Comparison of ENCODE assay signal across 2 cellular contexts in genomic region chr15:63079938-63080626, GRCh38.
TF ChIP-seq lines count a peak whose summit lies in the region.

No MANE protein-coding gene starts in this region.

TF ChIP-seq in IMR-90, 13 proteins besides CTCF, POLR2A, EP300 and RAD21:
- peak; percentile 39; the same call in 1 of the 2 replicates for TF ChIP-seq FOS (IDR thresholded peaks at IDR 0.05; ENCODE audit: low read depth, low read length)
- TF ChIP-seq MAFK (IDR thresholded peaks at IDR 0.05; ENCODE audit: low read depth, low read length), result no peak
- TF ChIP-seq ELK1 (IDR thresholded peaks at IDR 0.05; ENCODE audit: borderline replicate concordance, low read depth, low read length), result no peak

TF ChIP-seq in HepG2, 621 proteins besides CTCF, POLR2A, EP300 and RAD21:
- TF ChIP-seq ESRRA (CRISPR knock-in tag; IDR thresholded peaks at IDR 0.05; ENCODE audit: low read depth), result no peak
- TF ChIP-seq ZNF772 (CRISPR knock-in tag; IDR thresholded peaks at IDR 0.05), result no peak
- TF ChIP-seq ZNF784 (CRISPR knock-in tag; IDR thresholded peaks at IDR 0.05; ENCODE audit: borderline replicate concordance), result no peak
- TF ChIP-seq ZSCAN12 (CRISPR knock-in tag; IDR thresholded peaks at IDR 0.05), result no peak
- no peak for TF ChIP-seq SOX13 (IDR thresholded peaks at IDR 0.05)
- TF ChIP-seq SOX13 (CRISPR knock-in tag; conservative IDR thresholded peaks at IDR 0.05 in 1 of 2, IDR thresholded peaks at IDR 0.05 in 1 of 2), result 0 out of 4 replicates have a peak, but pooled peaks of 1 of the 2 experiments have one; percentile 5
- peak; percentile 62; the same call in 1 of the 2 replicates for TF ChIP-seq THAP7 (CRISPR knock-in tag; IDR thresholded peaks at IDR 0.05)
- TF ChIP-seq FOSL2 (CRISPR knock-in tag; IDR thresholded peaks at IDR 0.05), result peak; percentile 93
- TF ChIP-seq ZNF18 (CRISPR knock-in tag; IDR thresholded peaks at IDR 0.05; ENCODE audit: insufficient replicate concordance), result no peak
- TF ChIP-seq ELF3 (CRISPR knock-in tag; IDR thresholded peaks at IDR 0.05), result 0 out of 2 replicates have a peak, but pooled peaks have one; percentile 20
- TF ChIP-seq ARID5B (CRISPR knock-in tag; IDR thresholded peaks at IDR 0.05), result peak; percentile 21; the same call in 1 of the 2 replicates
- TF ChIP-seq ZNF883 (CRISPR knock-in tag; IDR thresholded peaks at IDR 0.05; ENCODE audit: not compliant biosample characterization), result no peak
- no peak for TF ChIP-seq MYNN (CRISPR knock-in tag; IDR thresholded peaks at IDR 0.05; ENCODE audit: low read depth)
- peak; percentile 46 for TF ChIP-seq SALL1 (CRISPR knock-in tag; IDR thresholded peaks at IDR 0.05)
- TF ChIP-seq HNF4A (CRISPR knock-in tag; IDR thresholded peaks at IDR 0.05), result peak; percentile 28; the same call in 1 of the 2 replicates
- TF ChIP-seq CAMTA2 (CRISPR knock-in tag; IDR thresholded peaks at IDR 0.05; ENCODE audit: borderline replicate concordance), result no peak
- no peak for TF ChIP-seq JUN (CRISPR knock-in tag; IDR thresholded peaks at IDR 0.05)
- TF ChIP-seq ATF3 (CRISPR knock-in tag; IDR thresholded peaks at IDR 0.05), result peak; percentile 35; the same call in 1 of the 2 replicates
- no peak for TF ChIP-seq ELF4 (CRISPR knock-in tag; IDR thresholded peaks at IDR 0.05; ENCODE audit: borderline replicate concordance)
- TF ChIP-seq ZBTB7B (CRISPR knock-in tag; IDR thresholded peaks at IDR 0.05), result 0 out of 2 replicates have a peak, but pooled peaks have one; percentile 49
- 0 out of 2 replicates have a peak, but pooled peaks have one; percentile 21 for TF ChIP-seq HMG20A (CRISPR knock-in tag; IDR thresholded peaks at IDR 0.05; ENCODE audit: borderline replicate concordance)
- TF ChIP-seq HIC2 (CRISPR knock-in tag; IDR thresholded peaks at IDR 0.05; ENCODE audit: low read depth), result 0 out of 2 replicates have a peak, but pooled peaks have one; percentile 36
- peak; percentile 54 for TF ChIP-seq ZNF687 (CRISPR knock-in tag; IDR thresholded peaks at IDR 0.05)
- TF ChIP-seq NR2F6 (IDR thresholded peaks at IDR 0.05), result peak; percentile 36; the same call in 1 of the 2 replicates
- no peak for TF ChIP-seq NR2F6 (CRISPR knock-in tag; IDR thresholded peaks at IDR 0.05)
- 0 out of 2 replicates have a peak, but pooled peaks have one; percentile 63 for TF ChIP-seq ZNF224 (CRISPR knock-in tag; IDR thresholded peaks at IDR 0.05)
- TF ChIP-seq HDAC2 (CRISPR knock-in tag; IDR thresholded peaks at IDR 0.05), result no peak
- TF ChIP-seq FOXO1 (CRISPR knock-in tag; IDR thresholded peaks at IDR 0.05), result no peak
- TF ChIP-seq JUNB (CRISPR knock-in tag; IDR thresholded peaks at IDR 0.05; ENCODE audit: borderline replicate concordance), result 0 out of 2 replicates have a peak, but pooled peaks have one; percentile 39
